ENCODE assay signal across 6 cellular contexts in genomic region chr11:89785726-89786125, GRCh38. TPM values are rescaled to one million over a fixed set of nuclear protein-coding genes. Genes with fewer than 3 reads are reported as not detected.
"Had no signal": no experiment of that assay in that cellular context is flagged by ENCODE, and none has a peak within 500 bp of the region (broad histone marks: within the 10 kb centered on the region; RNA-seq: fewer than 3 reads in every experiment).

No MANE protein-coding gene starts in this region.

RNA-seq across cellular contexts. Expression of gene TRIM49, which starts 22.6 kb away (rescaled TPM):
- total RNA-seq: GM23248, H1, H4, H7, H9, HFFc6 had no signal
- polyA plus RNA-seq: GM23248, H1 had no signal
